ENCODE assay signal across 21 cellular contexts in the genomic region with DNA sequence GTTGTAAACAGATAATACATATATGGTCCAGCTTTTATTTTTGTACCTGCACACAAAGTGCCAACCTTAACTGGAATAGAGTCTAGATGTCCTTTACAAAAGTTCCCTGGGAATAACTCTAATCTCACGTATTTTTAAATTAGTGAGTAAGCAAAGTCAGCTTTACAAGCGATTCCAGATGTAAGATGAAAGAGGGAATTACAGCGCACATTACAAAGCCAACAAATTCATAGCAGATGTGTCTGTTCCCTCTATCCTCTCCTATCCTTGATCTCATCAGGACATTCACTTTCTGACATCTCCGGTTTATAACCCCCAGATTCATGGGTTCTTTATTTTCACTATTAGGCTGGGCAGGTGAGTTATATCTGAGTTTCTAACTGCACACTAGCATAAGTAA.
"Had no signal": no experiment of that assay in that cellular context is flagged by ENCODE, and none has a peak within 500 bp of the region (broad histone marks: within the 10 kb centered on the region; RNA-seq: fewer than 3 reads in every experiment).

No MANE protein-coding gene starts in this region.

- H3K4me3 ChIP-seq: coronary artery, gastrocnemius medialis, neural progenitor cell, prostate gland, right atrium auricular region, thoracic aorta, tibial nerve, upper lobe of left lung had no signal

- H3K27me3 ChIP-seq: gastrocnemius medialis, neural progenitor cell, right atrium auricular region, tibial nerve, upper lobe of left lung had no signal

- H2AFZ ChIP-seq: neural progenitor cell, parathyroid adenoma had no signal

- ATAC-seq: effector memory CD8-positive, alpha-beta T cell; gastrocnemius medialis; naive thymus-derived CD4-positive, alpha-beta T cell; sciatic nerve; stimulated activated effector memory CD8-positive, alpha-beta T cell treated with anti-CD3 and anti-CD28 coated beads, Interleukin-12 subunit alpha, Interleukin-12 subunit beta, amount 100 ng/mL, for 72 hours had no signal

- H3K79me2 ChIP-seq: parathyroid adenoma had no signal

- H3K4me2 ChIP-seq: neural progenitor cell had no signal

- H3K9me3 ChIP-seq: gastrocnemius medialis, prostate gland, right atrium auricular region, thoracic aorta, tibial nerve, upper lobe of left lung had no signal

- DNase-seq: dermis blood vessel endothelial cell; effector memory CD8-positive, alpha-beta T cell; gastrocnemius medialis; head of caudate nucleus; mesenchymal stem cell; midbrain; naive thymus-derived CD4-positive, alpha-beta T cell; stimulated activated CD4-positive, alpha-beta T cell treated with anti-CD3 and anti-CD28 coated beads, Interleukin-2, amount 100 ng/mL, for 24 hours; stimulated activated CD4-positive, alpha-beta T cell treated with anti-CD3 and anti-CD28 coated beads, Interleukin-4, amount 100 ng/mL, for 24 hours; stimulated activated naive CD4-positive, alpha-beta T cell treated with Interleukin-2 at 50 U/mL for 16 hours; substantia nigra; upper lobe of left lung had no signal

- H3K36me3 ChIP-seq: gastrocnemius medialis, neural progenitor cell, prostate gland, right atrium auricular region, thoracic aorta, tibial nerve, upper lobe of left lung had no signal

- H3K27ac ChIP-seq: coronary artery, gastrocnemius medialis, neural progenitor cell, parathyroid adenoma, right atrium auricular region, thoracic aorta, tibial nerve, upper lobe of left lung had no signal

- H3K9ac ChIP-seq: neural progenitor cell, parathyroid adenoma had no signal

- H3K4me1 ChIP-seq: neural progenitor cell, parathyroid adenoma, right atrium auricular region, tibial nerve, upper lobe of left lung had no signal
